ENCODE assay signal across 26 cellular contexts in the genomic region with DNA sequence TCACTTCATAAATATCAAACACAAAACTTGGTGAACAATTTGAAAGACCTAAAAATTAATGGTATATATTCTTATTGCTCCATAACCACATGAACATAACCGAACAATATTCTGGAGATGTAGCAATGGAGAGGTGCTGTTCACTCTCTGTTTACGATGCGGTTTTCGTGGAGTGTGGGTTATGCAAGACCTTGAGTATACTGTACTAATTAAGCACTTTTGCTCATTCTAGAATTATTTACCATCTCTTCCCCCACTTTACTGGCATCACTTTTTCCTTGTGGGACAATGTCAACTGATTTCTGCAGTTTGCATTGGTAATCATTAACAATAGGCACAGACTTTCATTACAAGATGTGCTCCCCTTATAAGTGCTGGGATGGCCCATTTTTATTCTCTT.
A peak's percentile ranks its signal among the peaks of the same experiment; 100 is the strongest.
DNase-seq lines count a peak whose midpoint lies in the region; ATAC-seq and TF ChIP-seq lines count a peak whose summit lies in the region.
"Had no signal": no experiment of that assay in that cellular context is flagged by ENCODE, and none has a peak within 500 bp of the region (broad histone marks: within the 10 kb centered on the region; RNA-seq: fewer than 3 reads in every experiment).

No MANE protein-coding gene starts in this region.

- peaks cover 14% of the 10 kb centered on the region for H3K36me3 Mint-ChIP-seq in mesothelial cell of epicardium
- H3K36me3 Mint-ChIP-seq: activated naive CD4-positive, alpha-beta T cell treated with anti-CD3 and anti-CD28 coated beads, Interleukin-2, amount 10 ng/mL, durations not matched to agents 7 days and 5 days had no signal

- no peaks in the 10 kb centered on the region for H3K27me3 Mint-ChIP-seq in mesothelial cell of epicardium (ENCODE audit: low read depth)
- H3K27me3 Mint-ChIP-seq: activated naive CD4-positive, alpha-beta T cell treated with anti-CD3 and anti-CD28 coated beads, Interleukin-2, amount 10 ng/mL, durations not matched to agents 7 days and 5 days; naive thymus-derived CD4-positive, alpha-beta T cell had no signal

- no peaks in the 10 kb centered on the region for H3K9me3 Mint-ChIP-seq in mesothelial cell of epicardium
- H3K9me3 Mint-ChIP-seq: activated naive CD4-positive, alpha-beta T cell treated with anti-CD3 and anti-CD28 coated beads, Interleukin-2, amount 10 ng/mL, durations not matched to agents 7 days and 5 days; naive thymus-derived CD4-positive, alpha-beta T cell had no signal

- DNase-seq in GM04504 (ENCODE audit: low read depth) (peak; percentile 35), NOMO-1 treated with dmso at 0.1 percent for 144 hours (lab: John Stamatoyannopoulos, UW; ENCODE audit: unreplicated experiment) (peak; percentile 68), epithelial cell of proximal tubule (ENCODE audit: low read depth) (peak; percentile 31), mesothelial cell of epicardium (ENCODE audit: low spot score in 2 of 2, unreplicated experiment in 2 of 2) (no peak), retina (no peak), DMS53 treated with DMSO at 0.1 percent for 48 hours (lab: John Stamatoyannopoulos, UW; ENCODE audit: unreplicated experiment) (no peak)
- no peak for DNase-seq in activated CD4-positive, CD25-positive, alpha-beta regulatory T cell treated with anti-CD3 and anti-CD28 coated beads, Interleukin-2, amount 50 U/mL, for 72 hours
- DNase-seq: activated CD4-positive, alpha-beta T cell treated with anti-CD3 and anti-CD28 coated beads, Interleukin-2, amount 50 U/mL, for 48 hours; activated CD8-positive, alpha-beta memory T cell treated with anti-CD3 and anti-CD28 coated beads, Interleukin-2, amount 50 U/mL, for 4 hours; activated naive CD4-positive, alpha-beta T cell treated with anti-CD3 and anti-CD28 coated beads, Interleukin-2, amount 10 ng/mL, durations not matched to agents 7 days and 5 days; amniotic stem cell; BE2C; DMS153; effector memory CD4-positive, alpha-beta T cell; hypothalamus; Karpas-422; midbrain; naive thymus-derived CD4-positive, alpha-beta T cell; NCI-H1092 treated with DMSO at 0.1 percent for 48 hours; NCI-H187 treated with DMSO at 0.1 percent for 48 hours; NCI-H524 treated with DMSO at 0.1 percent for 48 hours; spleen; T-helper 1 cell had no signal

- ATAC-seq in GM19324 (IDR thresholded peaks at IDR 0.05; ENCODE audit: low FRiP score, unreplicated experiment), result no peak
- ATAC-seq: naive thymus-derived CD4-positive, alpha-beta T cell had no signal

- no peak for TF ChIP-seq CTCF in epithelial cell of proximal tubule (conservative IDR thresholded peaks at IDR 0.05; ENCODE audit: low read depth, low read length)
- TF ChIP-seq CTCF in mesothelial cell of epicardium (IDR thresholded peaks at IDR 0.05; ENCODE audit: unreplicated experiment), result no peak

- H3K4me1 Mint-ChIP-seq in mesothelial cell of epicardium, result peaks cover 12% of the 10 kb centered on the region
- H3K4me1 Mint-ChIP-seq: activated naive CD4-positive, alpha-beta T cell treated with anti-CD3 and anti-CD28 coated beads, Interleukin-2, amount 10 ng/mL, durations not matched to agents 7 days and 5 days; naive thymus-derived CD4-positive, alpha-beta T cell had no signal

- no peak overlapping the region for H3K4me3 Mint-ChIP-seq in mesothelial cell of epicardium
- H3K4me3 Mint-ChIP-seq: activated naive CD4-positive, alpha-beta T cell treated with anti-CD3 and anti-CD28 coated beads, Interleukin-2, amount 10 ng/mL, durations not matched to agents 7 days and 5 days; naive thymus-derived CD4-positive, alpha-beta T cell had no signal

- no peak overlapping the region for H3K4me3 ChIP-seq in epithelial cell of proximal tubule (ENCODE audit: low read depth, low read length)
- H3K4me3 ChIP-seq: esophagus muscularis mucosa, spleen, tibial nerve had no signal

- H3K27ac Mint-ChIP-seq in mesothelial cell of epicardium, result peak overlapping the region; percentile 49
- H3K27ac Mint-ChIP-seq: activated naive CD4-positive, alpha-beta T cell treated with anti-CD3 and anti-CD28 coated beads, Interleukin-2, amount 10 ng/mL, durations not matched to agents 7 days and 5 days; naive thymus-derived CD4-positive, alpha-beta T cell had no signal

Comparison
In these comparisons a context has a peak if more than half of its experiments do, and no peak if none do; other contexts are left out.
1. DNase-seq: peak in GM04504 (single experiment), NOMO-1 treated with dmso at 0.1 percent for 144 hours (single experiment) and epithelial cell of proximal tubule (single experiment); none in mesothelial cell of epicardium (0 of 2), retina (single experiment), DMS53 treated with DMSO at 0.1 percent for 48 hours (single experiment) and activated CD4-positive, CD25-positive, alpha-beta regulatory T cell treated with anti-CD3 and anti-CD28 coated beads, Interleukin-2, amount 50 U/mL, for 72 hours (single experiment).